Comparison of ENCODE assay signal across 1 cellular context in the genomic region with DNA sequence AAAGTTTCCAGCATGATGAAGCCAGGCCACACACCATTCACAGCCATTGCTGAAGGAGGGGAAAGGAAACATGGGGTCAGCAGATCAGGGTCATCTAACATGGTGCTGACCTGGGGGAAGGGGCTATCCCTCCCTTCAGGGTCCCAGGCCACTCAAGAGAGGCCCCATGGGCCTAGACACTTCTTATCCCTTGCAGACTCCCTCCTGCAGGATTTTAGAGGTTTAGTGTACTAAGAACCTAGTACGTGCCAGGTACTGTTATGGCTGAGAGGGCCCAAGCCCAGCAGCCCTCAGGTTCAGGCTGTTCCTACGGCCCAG.
TF ChIP-seq lines count a peak whose summit lies in the region.

No MANE protein-coding gene starts in this region.

TF ChIP-seq in SK-N-SH, 30 proteins besides CTCF, POLR2A, EP300 and RAD21 (continued from another document):
- TF ChIP-seq, protein P1, sequence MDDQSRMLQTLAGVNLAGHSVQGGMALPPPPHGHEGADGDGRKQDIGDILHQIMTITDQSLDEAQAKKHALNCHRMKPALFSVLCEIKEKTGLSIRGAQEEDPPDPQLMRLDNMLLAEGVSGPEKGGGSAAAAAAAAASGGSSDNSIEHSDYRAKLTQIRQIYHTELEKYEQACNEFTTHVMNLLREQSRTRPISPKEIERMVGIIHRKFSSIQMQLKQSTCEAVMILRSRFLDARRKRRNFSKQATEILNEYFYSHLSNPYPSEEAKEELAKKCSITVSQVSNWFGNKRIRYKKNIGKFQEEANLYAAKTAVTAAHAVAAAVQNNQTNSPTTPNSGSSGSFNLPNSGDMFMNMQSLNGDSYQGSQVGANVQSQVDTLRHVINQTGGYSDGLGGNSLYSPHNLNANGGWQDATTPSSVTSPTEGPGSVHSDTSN (IDR thresholded peaks at IDR 0.05), result no peak
